In genomic region chr17:67474081-67474661, GRCh38 we compare ENCODE assay signal across 10 cellular contexts.
DNase-seq lines count a peak whose midpoint lies in the region.
"Had no signal": no experiment of that assay in that cellular context is flagged by ENCODE, and none has a peak within 500 bp of the region (broad histone marks: within the 10 kb centered on the region; RNA-seq: fewer than 3 reads in every experiment).

No MANE protein-coding gene starts in this region.

- peaks cover 4% of the 10 kb centered on the region for H3K9me3 Mint-ChIP-seq in activated CD4-positive, alpha-beta memory T cell treated with anti-CD3 and anti-CD28 coated beads for 36 hours
- H3K9me3 Mint-ChIP-seq in activated CD4-positive, alpha-beta memory T cell treated with anti-CD3 and anti-CD28 coated beads, Interleukin-2, amount 10 ng/mL, durations not matched to agents 7 days and 5 days = peaks cover 5% of the 10 kb centered on the region
- H3K9me3 Mint-ChIP-seq in immature natural killer cell = no peaks in the 10 kb centered on the region

- H3K4me1 ChIP-seq in adipocyte (ENCODE audit: control insufficient read depth, insufficient read depth, low read length) = peaks cover 11% of the 10 kb centered on the region
- peaks cover 0 to 34% (median 9%) of the 10 kb centered on the region in 5 donors for H3K4me1 ChIP-seq in subcutaneous abdominal adipose tissue (ENCODE audit: control insufficient read depth in 5 of 5, insufficient read depth in 5 of 5, low read length in 5 of 5)

- no peak overlapping the region for H3K9ac ChIP-seq in adipocyte (ENCODE audit: low read length)
- H3K9ac ChIP-seq in subcutaneous abdominal adipose tissue (ENCODE audit: low read length in 5 of 5) = no peak overlapping the region

- POLR2A ChIA-PET in activated CD4-positive, alpha-beta memory T cell treated with anti-CD3 and anti-CD28 coated beads for 36 hours (lab: Charles Lee) = interaction anchor here (1.0 to 3.5 kb wide), 5 partner anchors 22 to 108 kb away, joined by 3 to 22 read pairs (median 5); partner anchors contain the start of gene PITPNC1
- POLR2A ChIA-PET in activated CD4-positive, alpha-beta memory T cell treated with anti-CD3 and anti-CD28 coated beads, Interleukin-2, amount 10 ng/mL, durations not matched to agents 7 days and 5 days (lab: Charles Lee) = interaction anchor here (1.2 to 4.8 kb wide), 9 partner anchors 11 to 109 kb away, joined by 3 to 86 read pairs (median 10); partner anchors contain the start of gene PITPNC1

- no peaks in the 10 kb centered on the region for H3K27me3 Mint-ChIP-seq in activated CD4-positive, alpha-beta memory T cell treated with anti-CD3 and anti-CD28 coated beads for 36 hours
- H3K27me3 Mint-ChIP-seq in activated CD4-positive, alpha-beta memory T cell treated with anti-CD3 and anti-CD28 coated beads, Interleukin-2, amount 10 ng/mL, durations not matched to agents 7 days and 5 days = peaks cover 2% of the 10 kb centered on the region
- H3K27me3 Mint-ChIP-seq in immature natural killer cell (ENCODE audit: low read depth in 3 of 3) = peaks cover 2 to 9% (median 4%) of the 10 kb centered on the region in 3 donors

- no peaks in the 10 kb centered on the region for H3K36me3 ChIP-seq in adipocyte (ENCODE audit: control insufficient read depth, insufficient read depth, low read length, severe bottlenecking)
- H3K36me3 ChIP-seq in subcutaneous abdominal adipose tissue (ENCODE audit: control insufficient read depth in 5 of 5, insufficient read depth in 5 of 5, low read length in 5 of 5) = no peaks in the 10 kb centered on the region

- H3K27me3 ChIP-seq in adipocyte (replicated peaks; ENCODE audit: control insufficient read depth, insufficient read depth, low read length) (no peaks in the 10 kb centered on the region), subcutaneous abdominal adipose tissue (ENCODE audit: control insufficient read depth in 5 of 5, insufficient read depth in 4 of 5, low read length in 5 of 5) (no peaks in the 10 kb centered on the region)

- H3K4me3 ChIP-seq in adipocyte (ENCODE audit: low read length) (peak overlapping the region; percentile 15), subcutaneous abdominal adipose tissue (ENCODE audit: low read depth in 1 of 5, low read length in 5 of 5) (no peak overlapping the region)

- no peaks in the 10 kb centered on the region for H3K36me3 Mint-ChIP-seq in activated CD4-positive, alpha-beta memory T cell treated with anti-CD3 and anti-CD28 coated beads for 36 hours
- peaks cover 8% of the 10 kb centered on the region for H3K36me3 Mint-ChIP-seq in activated CD4-positive, alpha-beta memory T cell treated with anti-CD3 and anti-CD28 coated beads, Interleukin-2, amount 10 ng/mL, durations not matched to agents 7 days and 5 days (ENCODE audit: low read depth)
- peaks cover 0 to 4% (median 0%) of the 10 kb centered on the region in 3 donors for H3K36me3 Mint-ChIP-seq in immature natural killer cell

- no peak for DNase-seq in activated CD4-positive, alpha-beta memory T cell treated with anti-CD3 and anti-CD28 coated beads for 36 hours
- no peak for DNase-seq in activated CD4-positive, alpha-beta memory T cell treated with anti-CD3 and anti-CD28 coated beads, Interleukin-2, amount 10 ng/mL, durations not matched to agents 7 days and 5 days
- peak; percentile 51 for DNase-seq in adipocyte (ENCODE audit: low read depth)
- DNase-seq in immature natural killer cell = no peak
- no peak for DNase-seq in effector CD8-positive, alpha-beta T cell (lab: John Stamatoyannopoulos, UW)
- DNase-seq in AG08396 (ENCODE audit: low spot score) = no peak
- no peak for DNase-seq in DMS 273 treated with DMSO at 0.1 percent for 48 hours (lab: John Stamatoyannopoulos, UW)
- DNase-seq: NCI-H510A had no signal

- H3K27ac Mint-ChIP-seq in activated CD4-positive, alpha-beta memory T cell treated with anti-CD3 and anti-CD28 coated beads for 36 hours = peak overlapping the region; percentile 92
- no peak overlapping the region for H3K27ac Mint-ChIP-seq in activated CD4-positive, alpha-beta memory T cell treated with anti-CD3 and anti-CD28 coated beads, Interleukin-2, amount 10 ng/mL, durations not matched to agents 7 days and 5 days
- H3K27ac Mint-ChIP-seq in immature natural killer cell = peak overlapping the region; percentile 90 to 97 (median 96)

- CTCF ChIA-PET in activated CD4-positive, alpha-beta memory T cell treated with anti-CD3 and anti-CD28 coated beads for 36 hours (lab: Charles Lee) = interaction anchor here (1.6 to 7.9 kb wide), 9 partner anchors 13 to 97 kb away, joined by 5 to 284 read pairs (median 17); partner anchors contain the start of gene PITPNC1
- CTCF ChIA-PET in activated CD4-positive, alpha-beta memory T cell treated with anti-CD3 and anti-CD28 coated beads, Interleukin-2, amount 10 ng/mL, durations not matched to agents 7 days and 5 days (lab: Charles Lee) = interaction anchor here (0.6 to 8.2 kb wide), 14 partner anchors 10 to 109 kb away, joined by 3 to 140 read pairs (median 10); partner anchors contain the start of gene PITPNC1

- peaks cover 62% of the 10 kb centered on the region for H3K4me1 Mint-ChIP-seq in activated CD4-positive, alpha-beta memory T cell treated with anti-CD3 and anti-CD28 coated beads for 36 hours (ENCODE audit: low read depth)
- H3K4me1 Mint-ChIP-seq in activated CD4-positive, alpha-beta memory T cell treated with anti-CD3 and anti-CD28 coated beads, Interleukin-2, amount 10 ng/mL, durations not matched to agents 7 days and 5 days = peaks cover 51% of the 10 kb centered on the region
- H3K4me1 Mint-ChIP-seq in immature natural killer cell = peaks cover 69 to 72% of the 10 kb centered on the region in 2 donors

- no peaks in the 10 kb centered on the region for H3K9me3 ChIP-seq in adipocyte (ENCODE audit: control insufficient read depth, low read length)
- no peaks in the 10 kb centered on the region for H3K9me3 ChIP-seq in subcutaneous abdominal adipose tissue (ENCODE audit: control insufficient read depth in 5 of 5, low read length in 5 of 5)

- H3K4me3 Mint-ChIP-seq in activated CD4-positive, alpha-beta memory T cell treated with anti-CD3 and anti-CD28 coated beads for 36 hours = no peak overlapping the region
- H3K4me3 Mint-ChIP-seq in activated CD4-positive, alpha-beta memory T cell treated with anti-CD3 and anti-CD28 coated beads, Interleukin-2, amount 10 ng/mL, durations not matched to agents 7 days and 5 days = no peak overlapping the region
- peak overlapping the region; percentile 61 to 84 (median 80) for H3K4me3 Mint-ChIP-seq in immature natural killer cell

- intact Hi-C loops in activated CD4-positive, alpha-beta memory T cell treated with anti-CD3 and anti-CD28 coated beads for 36 hours (cut with micrococcal nuclease) = loop anchor here (2.0 kb wide), 1 partner anchor 33 kb away; no protein-coding TSS in a partner anchor

- H3K27ac ChIP-seq in subcutaneous abdominal adipose tissue (ENCODE audit: low read depth, low read length) = peak overlapping the region; percentile 28
- H3K27ac ChIP-seq: C4-2B had no signal

Comparison
In these comparisons a context has a peak if more than half of its experiments do, and no peak if none do; other contexts are left out.
1. H3K4me3 Mint-ChIP-seq: peak in immature natural killer cell (5 of 5); none in activated CD4-positive, alpha-beta memory T cell treated with anti-CD3 and anti-CD28 coated beads for 36 hours (single experiment) and activated CD4-positive, alpha-beta memory T cell treated with anti-CD3 and anti-CD28 coated beads, Interleukin-2, amount 10 ng/mL, durations not matched to agents 7 days and 5 days (single experiment).